ENCODE assay signal across 18 cellular contexts in genomic region chr4:14924945-14925344, GRCh38.
A peak's percentile ranks its signal among the peaks of the same experiment; 100 is the strongest.
DNase-seq lines count a peak whose midpoint lies in the region; ATAC-seq and TF ChIP-seq lines count a peak whose summit lies in the region.
"Had no signal": no experiment of that assay in that cellular context is flagged by ENCODE, and none has a peak within 500 bp of the region (broad histone marks: within the 10 kb centered on the region; RNA-seq: fewer than 3 reads in every experiment).

No MANE protein-coding gene starts in this region.

- ATAC-seq in activated naive CD4-positive, alpha-beta T cell treated with anti-CD3 and anti-CD28 coated beads, Interleukin-2, amount 50 U/mL, for 72 hours: peak; percentile 18 to 61
- ATAC-seq in RWPE2 (ENCODE audit: low read depth): peak; percentile 35; the same call in 2 of the 3 replicates
- ATAC-seq in foreskin keratinocyte: peak; percentile 57
- ATAC-seq in GM18505 (IDR thresholded peaks at IDR 0.05; ENCODE audit: unreplicated experiment): no peak
- ATAC-seq in HG03565 (IDR thresholded peaks at IDR 0.05; ENCODE audit: unreplicated experiment): no peak
- ATAC-seq: K562, left ventricle myocardium superior had no signal

- no peaks in the 10 kb centered on the region for H3K27me3 ChIP-seq in RWPE2 (ENCODE audit: insufficient read depth, poor library complexity, severe bottlenecking)
- no peaks in the 10 kb centered on the region for H3K27me3 ChIP-seq in foreskin keratinocyte
- H3K27me3 ChIP-seq in spleen (replicated peaks in 1 of 7): no peaks in the 10 kb centered on the region

- H3K4me3 ChIP-seq in RWPE2 (ENCODE audit: severe bottlenecking): no peak overlapping the region
- H3K4me3 ChIP-seq in spleen: no peak overlapping the region
- H3K4me3 ChIP-seq: HAP-1, K562, SK-N-MC had no signal

- no peak for DNase-seq in activated naive CD4-positive, alpha-beta T cell treated with anti-CD3 and anti-CD28 coated beads, Interleukin-2, amount 50 U/mL, for 72 hours (ENCODE audit: low spot score in 2 of 2)
- DNase-seq in activated naive CD4-positive, alpha-beta T cell treated with Interleukin-2 at 50 U/mL for 16 hours: no peak
- DNase-seq in RWPE2 (ENCODE audit: low spot score) (no peak), foreskin keratinocyte (peak in 1 of 2 donors; percentile 26), spleen (peak; percentile 50), C1 segment of cervical spinal cord (lab: John Stamatoyannopoulos, UW) (no peak)
- DNase-seq: DMS 273 treated with DMSO at 0.1 percent for 48 hours; left ventricle myocardium superior; NCI-H524 treated with DMSO at 0.1 percent for 48 hours; stimulated activated CD4-positive, alpha-beta T cell treated with anti-CD3 and anti-CD28 coated beads, Interleukin-1b, Interleukin-23, amount 100 ng/mL, for 48 hours had no signal

- no peaks in the 10 kb centered on the region for H3K36me3 ChIP-seq in RWPE2 (ENCODE audit: low read depth)
- H3K36me3 ChIP-seq in spleen: no peaks in the 10 kb centered on the region
- H3K36me3 ChIP-seq: HAP-1 had no signal

- H3K4me1 ChIP-seq in RWPE2 (ENCODE audit: insufficient read depth, poor library complexity, severe bottlenecking): no peaks in the 10 kb centered on the region
- H3K4me1 ChIP-seq in foreskin keratinocyte: no peaks in the 10 kb centered on the region
- H3K4me1 ChIP-seq in spleen: no peaks in the 10 kb centered on the region
- H3K4me1 ChIP-seq: HAP-1 had no signal

- intact Hi-C loops in spleen (cut with DNase I; ENCODE audit: low total_unique reads): no loop called here

- no peaks in the 10 kb centered on the region for H3K9me3 Mint-ChIP-seq in activated naive CD4-positive, alpha-beta T cell treated with anti-CD3 and anti-CD28 coated beads, Interleukin-2, amount 50 U/mL, for 72 hours
- H3K9me3 Mint-ChIP-seq: activated T-helper 1 cell treated with anti-CD3 and anti-CD28 coated beads, Interleukin-12 subunit alpha, Interleukin-12 subunit beta, Interleukin-2, Interleukin-4 antibody, amounts not matched to agents 30 ng/mL and 10 ng/mL and 1 ng/mL, durations not matched to agents 14 hours and 24 hours and 36 hours; dendritic cell treated with granulocyte-macrophage colony-stimulating factor and Interleukin-4, amounts not matched to agents 40 ng/mL and 50 ng/mL, for 4 days had no signal

- H3K9me3 ChIP-seq in RWPE2 (ENCODE audit: severe bottlenecking) (no peaks in the 10 kb centered on the region), spleen (no peaks in the 10 kb centered on the region)
- H3K9me3 ChIP-seq: HAP-1 had no signal

- no peaks in the 10 kb centered on the region for H3K36me3 Mint-ChIP-seq in activated naive CD4-positive, alpha-beta T cell treated with anti-CD3 and anti-CD28 coated beads, Interleukin-2, amount 50 U/mL, for 72 hours
- H3K36me3 Mint-ChIP-seq: CD14-positive monocyte had no signal

- H3K27ac ChIP-seq in RWPE2 (ENCODE audit: poor library complexity, severe bottlenecking) (no peak overlapping the region), foreskin keratinocyte (no peak overlapping the region), spleen (no peak overlapping the region)
- H3K27ac ChIP-seq: SK-N-MC had no signal

- H3K27ac Mint-ChIP-seq in activated naive CD4-positive, alpha-beta T cell treated with anti-CD3 and anti-CD28 coated beads, Interleukin-2, amount 50 U/mL, for 72 hours: no peak overlapping the region
- H3K27ac Mint-ChIP-seq: activated T-helper 1 cell treated with anti-CD3 and anti-CD28 coated beads, Interleukin-12 subunit alpha, Interleukin-12 subunit beta, Interleukin-2, Interleukin-4 antibody, amounts not matched to agents 30 ng/mL and 10 ng/mL and 1 ng/mL, durations not matched to agents 14 hours and 24 hours and 36 hours; dendritic cell treated with granulocyte-macrophage colony-stimulating factor and Interleukin-4, amounts not matched to agents 40 ng/mL and 50 ng/mL, for 4 days had no signal

- TF ChIP-seq POLR2A in spleen (IDR thresholded peaks at IDR 0.05) (no peak), GM18505 (IDR thresholded peaks at IDR 0.05; ENCODE audit: borderline replicate concordance, extremely low read depth, insufficient read depth, insufficient read length) (no peak)

- TF ChIP-seq CTCF in RWPE2 (IDR thresholded peaks at IDR 0.05; ENCODE audit: poor library complexity, severe bottlenecking) (no peak), foreskin keratinocyte (conservative IDR thresholded peaks at IDR 0.05) (no peak), spleen (IDR thresholded peaks at IDR 0.05 in 8 of 11, conservative IDR thresholded peaks at IDR 0.05 in 3 of 11) (no peak)

- 60 to 90% (median 85%) methylated on average over 2 of the region's 2 CpGs for WGBS in spleen, 5 donors

Comparison
In these comparisons a context has a peak if more than half of its experiments do, and no peak if none do; other contexts are left out.
1. ATAC-seq: peak in activated naive CD4-positive, alpha-beta T cell treated with anti-CD3 and anti-CD28 coated beads, Interleukin-2, amount 50 U/mL, for 72 hours (2 of 2), RWPE2 (single experiment) and foreskin keratinocyte (single experiment); none in GM18505 (single experiment) and HG03565 (single experiment).